ENCODE assay signal across 29 cellular contexts in genomic region chr5:158392753-158393152, GRCh38.
"Had no signal": no experiment of that assay in that cellular context is flagged by ENCODE, and none has a peak within 500 bp of the region (broad histone marks: within the 10 kb centered on the region; RNA-seq: fewer than 3 reads in every experiment).

No MANE protein-coding gene starts in this region.

- H2AFZ ChIP-seq: hepatocyte had no signal

- FAIRE-seq: small intestine had no signal

- DNase-seq: activated B cell treated with CpG ODN at 0.5 μM for 24 hours; activated CD4-positive, alpha-beta T cell treated with anti-CD3 and anti-CD28 coated beads for 36 hours; activated CD4-positive, alpha-beta T cell treated with anti-CD3 and anti-CD28 coated beads, Interleukin-2, amount 50 U/mL, for 4 hours; activated effector memory CD4-positive, alpha-beta T cell treated with Interleukin-2 at 50 U/mL for 16 hours; activated naive CD4-positive, alpha-beta T cell treated with anti-CD3 and anti-CD28 coated beads for 36 hours; activated naive CD8-positive, alpha-beta T cell treated with anti-CD3 and anti-CD28 coated beads for 36 hours; adrenal gland; aorta; dorsolateral prefrontal cortex; effector memory CD4-positive, alpha-beta T cell; islet precursor cell; left ventricle myocardium superior; mammary epithelial cell; naive B cell; nephron progenitor cell; ovary; small intestine; stimulated activated CD4-positive, alpha-beta T cell treated with anti-CD3 and anti-CD28 coated beads, Interleukin-1b, Interleukin-23, amount 100 ng/mL, for 48 hours; stimulated activated CD4-positive, alpha-beta T cell treated with anti-CD3 and anti-CD28 coated beads, Interleukin-4, amount 100 ng/mL, for 4 hours; stimulated activated CD8-positive, alpha-beta memory T cell treated with anti-CD3 and anti-CD28 coated beads, Interleukin-4, amount 100 ng/mL, for 48 hours; stimulated activated naive CD8-positive, alpha-beta T cell treated with anti-CD3 and anti-CD28 coated beads, Interleukin-15, amount 100 ng/mL, for 72 hours; substantia nigra had no signal

- H3K36me3 ChIP-seq: adrenal gland, cardiac muscle cell, gastroesophageal sphincter, neutrophil, ovary had no signal

- H3K27me3 ChIP-seq: adrenal gland, cardiac muscle cell, gastroesophageal sphincter, hepatocyte, neutrophil, ovary had no signal

- H3K4me2 ChIP-seq: hepatocyte had no signal

- ATAC-seq: activated CD4-positive, alpha-beta T cell treated with anti-CD3 and anti-CD28 coated beads for 36 hours; gastroesophageal sphincter; left ventricle myocardium superior; sciatic nerve; stimulated activated memory B cell treated with anti-CD40 and anti-IgM and Interleukin-4, amounts not matched to agents 10 μg/mL and 1 μg/mL and 100 μg/mL, for 72 hours; stimulated activated naive CD8-positive, alpha-beta T cell treated with anti-CD3 and anti-CD28 coated beads, Interleukin-15, amount 100 ng/mL, for 72 hours had no signal

- H3K4me3 ChIP-seq: adrenal gland, cardiac muscle cell, coronary artery, dorsolateral prefrontal cortex, gastroesophageal sphincter, hepatocyte, ovary had no signal

- H3K79me2 ChIP-seq: hepatocyte had no signal

- H3K4me1 ChIP-seq: adrenal gland, gastroesophageal sphincter had no signal

- H3K27ac ChIP-seq: adrenal gland, cardiac muscle cell, coronary artery, dorsolateral prefrontal cortex, gastroesophageal sphincter, hepatocyte, neutrophil, ovary had no signal

- H3K9me3 ChIP-seq: adrenal gland, gastroesophageal sphincter, neutrophil, ovary had no signal
